ENCODE assay signal across 1 cellular context in genomic region chr1:232223887-232224286, GRCh38.
TF ChIP-seq lines count a peak whose summit lies in the region.

No MANE protein-coding gene starts in this region.

TF ChIP-seq in HEK293, 187 proteins besides CTCF, POLR2A, EP300 and RAD21 (continued from another document):
- no peak for TF ChIP-seq HOXD13 (CRISPR knock-in tag; IDR thresholded peaks at IDR 0.05; ENCODE audit: borderline replicate concordance)
- TF ChIP-seq, protein P1, sequence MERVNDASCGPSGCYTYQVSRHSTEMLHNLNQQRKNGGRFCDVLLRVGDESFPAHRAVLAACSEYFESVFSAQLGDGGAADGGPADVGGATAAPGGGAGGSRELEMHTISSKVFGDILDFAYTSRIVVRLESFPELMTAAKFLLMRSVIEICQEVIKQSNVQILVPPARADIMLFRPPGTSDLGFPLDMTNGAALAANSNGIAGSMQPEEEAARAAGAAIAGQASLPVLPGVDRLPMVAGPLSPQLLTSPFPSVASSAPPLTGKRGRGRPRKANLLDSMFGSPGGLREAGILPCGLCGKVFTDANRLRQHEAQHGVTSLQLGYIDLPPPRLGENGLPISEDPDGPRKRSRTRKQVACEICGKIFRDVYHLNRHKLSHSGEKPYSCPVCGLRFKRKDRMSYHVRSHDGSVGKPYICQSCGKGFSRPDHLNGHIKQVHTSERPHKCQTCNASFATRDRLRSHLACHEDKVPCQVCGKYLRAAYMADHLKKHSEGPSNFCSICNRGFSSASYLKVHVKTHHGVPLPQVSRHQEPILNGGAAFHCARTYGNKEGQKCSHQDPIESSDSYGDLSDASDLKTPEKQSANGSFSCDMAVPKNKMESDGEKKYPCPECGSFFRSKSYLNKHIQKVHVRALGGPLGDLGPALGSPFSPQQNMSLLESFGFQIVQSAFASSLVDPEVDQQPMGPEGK (tag by site-specific recombination; IDR thresholded peaks at IDR 0.05), result no peak
- TF ChIP-seq, protein P2, sequence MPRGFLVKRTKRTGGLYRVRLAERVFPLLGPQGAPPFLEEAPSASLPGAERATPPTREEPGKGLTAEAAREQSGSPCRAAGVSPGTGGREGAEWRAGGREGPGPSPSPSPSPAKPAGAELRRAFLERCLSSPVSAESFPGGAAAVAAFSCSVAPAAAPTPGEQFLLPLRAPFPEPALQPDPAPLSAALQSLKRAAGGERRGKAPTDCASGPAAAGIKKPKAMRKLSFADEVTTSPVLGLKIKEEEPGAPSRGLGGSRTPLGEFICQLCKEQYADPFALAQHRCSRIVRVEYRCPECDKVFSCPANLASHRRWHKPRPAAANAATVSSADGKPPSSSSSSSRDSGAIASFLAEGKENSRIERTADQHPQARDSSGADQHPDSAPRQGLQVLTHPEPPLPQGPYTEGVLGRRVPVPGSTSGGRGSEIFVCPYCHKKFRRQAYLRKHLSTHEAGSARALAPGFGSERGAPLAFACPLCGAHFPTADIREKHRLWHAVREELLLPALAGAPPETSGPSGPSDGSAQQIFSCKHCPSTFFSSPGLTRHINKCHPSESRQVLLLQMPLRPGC (tag by site-specific recombination; IDR thresholded peaks at IDR 0.05), result no peak
- peak; percentile 57 for TF ChIP-seq ZNF398 (tag by site-specific recombination; IDR thresholded peaks at IDR 0.05)
- no peak for TF ChIP-seq WT1 (tag by site-specific recombination; IDR thresholded peaks at IDR 0.05)
- no peak for TF ChIP-seq ZNF776 (tag by site-specific recombination; IDR thresholded peaks at IDR 0.05; ENCODE audit: borderline replicate concordance)
- TF ChIP-seq ZFP37 (tag by site-specific recombination; IDR thresholded peaks at IDR 0.05), result no peak
- TF ChIP-seq ZNF423 (tag by site-specific recombination; IDR thresholded peaks at IDR 0.05), result no peak
- no peak for TF ChIP-seq OSR2 (tag by site-specific recombination; IDR thresholded peaks at IDR 0.05)
- no peak for TF ChIP-seq ZNF280D (tag by site-specific recombination; IDR thresholded peaks at IDR 0.05)
- no peak for TF ChIP-seq ZFP41 (tag by site-specific recombination; IDR thresholded peaks at IDR 0.05; ENCODE audit: borderline replicate concordance)
- no peak for TF ChIP-seq GLI4 (tag by site-specific recombination; IDR thresholded peaks at IDR 0.05)
- TF ChIP-seq YY2 (tag by site-specific recombination; IDR thresholded peaks at IDR 0.05), result 0 out of 2 replicates have a peak, but pooled peaks have one; percentile 25
- TF ChIP-seq KLF8 (tag by site-specific recombination; IDR thresholded peaks at IDR 0.05), result no peak
- TF ChIP-seq PRDM4 (tag by site-specific recombination; IDR thresholded peaks at IDR 0.05), result no peak
- TF ChIP-seq SETDB1 (IDR thresholded peaks at IDR 0.05; ENCODE audit: insufficient read length, low read length), result no peak
- TF ChIP-seq, protein P3, sequence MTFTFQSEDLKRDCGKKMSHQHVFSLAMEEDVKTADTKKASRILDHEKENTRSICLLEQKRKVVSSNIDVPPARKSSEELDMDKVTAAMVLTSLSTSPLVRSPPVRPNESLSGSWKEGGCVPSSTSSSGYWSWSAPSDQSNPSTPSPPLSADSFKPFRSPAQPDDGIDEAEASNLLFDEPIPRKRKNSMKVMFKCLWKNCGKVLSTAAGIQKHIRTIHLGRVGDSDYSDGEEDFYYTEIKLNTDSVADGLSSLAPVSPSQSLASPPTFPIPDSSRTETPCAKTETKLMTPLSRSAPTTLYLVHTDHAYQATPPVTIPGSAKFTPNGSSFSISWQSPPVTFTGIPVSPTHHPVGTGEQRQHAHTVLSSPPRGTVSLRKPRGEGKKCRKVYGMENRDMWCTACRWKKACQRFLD (tag by site-specific recombination; IDR thresholded peaks at IDR 0.05), result no peak
- TF ChIP-seq ZNF530 (tag by site-specific recombination; IDR thresholded peaks at IDR 0.05; ENCODE audit: low read depth), result no peak
- TF ChIP-seq ZNF629 (tag by site-specific recombination; IDR thresholded peaks at IDR 0.05), result no peak
- 0 out of 2 replicates have a peak, but pooled peaks have one; percentile 18 for TF ChIP-seq ZNF148 (tag by site-specific recombination; IDR thresholded peaks at IDR 0.05; ENCODE audit: borderline replicate concordance)
- TF ChIP-seq SCRT2 (tag by site-specific recombination; IDR thresholded peaks at IDR 0.05), result no peak
- TF ChIP-seq, protein P4, sequence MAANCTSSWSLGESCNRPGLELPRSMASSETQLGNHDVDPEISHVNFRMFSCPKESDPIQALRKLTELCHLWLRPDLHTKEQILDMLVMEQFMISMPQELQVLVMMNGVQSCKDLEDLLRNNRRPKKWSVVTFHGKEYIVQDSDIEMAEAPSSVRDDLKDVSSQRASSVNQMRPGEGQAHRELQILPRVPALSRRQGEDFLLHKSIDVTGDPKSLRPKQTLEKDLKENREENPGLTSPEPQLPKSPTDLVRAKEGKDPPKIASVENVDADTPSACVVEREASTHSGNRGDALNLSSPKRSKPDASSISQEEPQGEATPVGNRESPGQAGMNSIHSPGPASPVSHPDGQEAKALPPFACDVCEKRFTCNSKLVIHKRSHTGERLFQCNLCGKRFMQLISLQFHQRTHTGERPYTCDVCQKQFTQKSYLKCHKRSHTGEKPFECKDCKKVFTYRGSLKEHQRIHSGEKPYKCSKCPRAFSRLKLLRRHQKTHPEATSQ (tag by site-specific recombination; IDR thresholded peaks at IDR 0.05), result no peak
- no peak for TF ChIP-seq MYNN (tag by site-specific recombination; IDR thresholded peaks at IDR 0.05; ENCODE audit: borderline replicate concordance)
- TF ChIP-seq, protein P5, sequence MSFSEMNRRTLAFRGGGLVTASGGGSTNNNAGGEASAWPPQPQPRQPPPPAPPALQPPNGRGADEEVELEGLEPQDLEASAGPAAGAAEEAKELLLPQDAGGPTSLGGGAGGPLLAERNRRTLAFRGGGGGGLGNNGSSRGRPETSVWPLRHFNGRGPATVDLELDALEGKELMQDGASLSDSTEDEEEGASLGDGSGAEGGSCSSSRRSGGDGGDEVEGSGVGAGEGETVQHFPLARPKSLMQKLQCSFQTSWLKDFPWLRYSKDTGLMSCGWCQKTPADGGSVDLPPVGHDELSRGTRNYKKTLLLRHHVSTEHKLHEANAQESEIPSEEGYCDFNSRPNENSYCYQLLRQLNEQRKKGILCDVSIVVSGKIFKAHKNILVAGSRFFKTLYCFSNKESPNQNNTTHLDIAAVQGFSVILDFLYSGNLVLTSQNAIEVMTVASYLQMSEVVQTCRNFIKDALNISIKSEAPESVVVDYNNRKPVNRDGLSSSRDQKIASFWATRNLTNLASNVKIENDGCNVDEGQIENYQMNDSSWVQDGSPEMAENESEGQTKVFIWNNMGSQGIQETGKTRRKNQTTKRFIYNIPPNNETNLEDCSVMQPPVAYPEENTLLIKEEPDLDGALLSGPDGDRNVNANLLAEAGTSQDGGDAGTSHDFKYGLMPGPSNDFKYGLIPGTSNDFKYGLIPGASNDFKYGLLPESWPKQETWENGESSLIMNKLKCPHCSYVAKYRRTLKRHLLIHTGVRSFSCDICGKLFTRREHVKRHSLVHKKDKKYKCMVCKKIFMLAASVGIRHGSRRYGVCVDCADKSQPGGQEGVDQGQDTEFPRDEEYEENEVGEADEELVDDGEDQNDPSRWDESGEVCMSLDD (tag by site-specific recombination; IDR thresholded peaks at IDR 0.05), result no peak
- no peak for TF ChIP-seq ZNF433 (tag by site-specific recombination; IDR thresholded peaks at IDR 0.05; ENCODE audit: low read depth)
- no peak for TF ChIP-seq ZNF266 (tag by site-specific recombination; IDR thresholded peaks at IDR 0.05; ENCODE audit: low read depth)
TF ChIP-seq in HEK293: peak in this region for 4.
